17 cellular contexts compared by ENCODE assay signal in the genomic region with DNA sequence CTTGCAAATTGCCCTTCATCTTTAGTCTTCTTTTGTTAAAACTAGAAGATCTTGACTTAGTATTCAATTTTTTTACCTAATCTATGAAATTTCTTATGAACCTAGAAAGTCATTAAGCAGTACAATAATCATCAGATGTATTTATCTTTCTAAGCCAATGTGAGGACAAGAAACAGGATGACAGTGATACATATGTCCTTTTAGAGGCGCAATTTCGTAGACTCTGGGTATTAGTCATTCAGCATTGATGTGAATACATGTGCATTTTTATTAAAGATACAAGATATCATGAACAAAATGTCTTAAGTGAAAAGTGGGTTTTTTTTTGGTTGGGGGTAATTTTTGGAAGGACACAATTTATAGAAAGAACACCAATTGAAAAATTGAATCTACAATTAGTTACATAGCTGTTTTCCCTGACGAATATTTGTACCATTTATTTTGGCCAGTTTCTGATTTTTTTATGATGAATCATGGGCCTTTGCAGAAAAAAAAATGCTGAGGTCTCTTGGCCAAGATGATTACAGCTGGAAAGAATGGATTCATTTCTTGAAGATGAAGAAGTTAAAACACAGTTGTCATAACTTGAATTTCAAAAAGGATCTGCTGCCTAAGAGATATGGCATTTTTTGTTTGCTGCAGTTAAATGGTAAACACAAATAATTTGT. TPM values are rescaled to one million over a fixed set of nuclear protein-coding genes. Genes with fewer than 3 reads are reported as not detected.
A peak's percentile ranks its signal among the peaks of the same experiment; 100 is the strongest.
DNase-seq lines count a peak whose midpoint lies in the region; ATAC-seq, FAIRE-seq and TF ChIP-seq lines count a peak whose summit lies in the region.
"Had no signal": no experiment of that assay in that cellular context is flagged by ENCODE, and none has a peak within 500 bp of the region (broad histone marks: within the 10 kb centered on the region; RNA-seq: fewer than 3 reads in every experiment).

No MANE protein-coding gene starts in this region.

- peak overlapping the region; percentile 91 for H2AFZ ChIP-seq in HCT116 (ENCODE audit: low read depth, low read length, poor library complexity, severe bottlenecking)

- ATAC-seq in HCT116 (peak; percentile 64; the same call in 1 of the 2 replicates), HG03571 (IDR thresholded peaks at IDR 0.05; ENCODE audit: unreplicated experiment) (no peak), HG02798 (IDR thresholded peaks at IDR 0.05; ENCODE audit: poor library complexity, unreplicated experiment) (no peak)
- ATAC-seq in stimulated activated effector memory CD8-positive, alpha-beta T cell treated with anti-CD3 and anti-CD28 coated beads, Interleukin-12 subunit alpha, Interleukin-12 subunit beta, amount 100 ng/mL, for 72 hours: no peak

- H3K4me3 ChIP-seq in HCT116 (replicated peaks in 1 of 2; ENCODE audit: low read depth in 1 of 2, low read length in 2 of 2): peak overlapping the region in 1 of 2 experiments; percentile 21; a peak in 1 of 4 replicates
- no peak overlapping the region for H3K4me3 ChIP-seq in astrocyte of the spinal cord (ENCODE audit: low read depth, low read length)
- H3K4me3 ChIP-seq: colonic mucosa, MG63 had no signal

- RAD21 ChIA-PET in HCT116 (lab: Charles Lee; ENCODE audit: low non-redundant PET in 1 of 2, low total read pairs in 2 of 2, uncharacterized antibody in 2 of 2, unreplicated experiment in 2 of 2): no interaction called here

- H3K79me2 ChIP-seq in HCT116 (ENCODE audit: insufficient read depth, low read length): no peaks in the 10 kb centered on the region

- H3K36me3 ChIP-seq in HCT116 (ENCODE audit: control insufficient read depth in 1 of 2, insufficient read depth in 2 of 2, low read length in 2 of 2): no peaks in the 10 kb centered on the region
- H3K36me3 ChIP-seq: colonic mucosa, MG63, neutrophil had no signal

- intact Hi-C loops in HCT116 (cut with micrococcal nuclease): no loop called here

- no peak for TF ChIP-seq POLR2A in HCT116 (IDR thresholded peaks at IDR 0.05; ENCODE audit: borderline replicate concordance, extremely low read depth, insufficient read depth, insufficient read length)

- in situ Hi-C loops in astrocyte of the spinal cord (cut with HindIII; ENCODE audit: low sequenced_read_pairs): no loop called here

- H3K27ac ChIP-seq in HCT116 (ENCODE audit: low read depth, low read length): no peak overlapping the region
- H3K27ac ChIP-seq: colonic mucosa, epithelial cell of prostate, HL-60, neutrophil, VCaP had no signal

- CTCF ChIA-PET in HCT116 (lab: Charles Lee): interaction anchor here (0.7 kb wide), 1 partner anchor 70 kb away, joined by 3 read pairs; no protein-coding TSS in a partner anchor

- FAIRE-seq in islet of Langerhans (lab: Jason Lieb, UNC): peak; percentile 60

- TF ChIP-seq CTCF in HCT116 (IDR thresholded peaks at IDR 0.05 in 2 of 3, conservative IDR thresholded peaks at IDR 0.05 in 1 of 3; ENCODE audit: borderline replicate concordance in 1 of 3, insufficient read depth in 1 of 3, low read depth in 2 of 3, low read length in 2 of 3) (0 out of 6 replicates have a peak, but pooled peaks of 1 of the 3 experiments have one; percentile 8), astrocyte of the spinal cord (IDR thresholded peaks at IDR 0.05; ENCODE audit: low read depth, low read length) (no peak)

- no peaks in the 10 kb centered on the region for H3K27me3 ChIP-seq in HCT116 (ENCODE audit: insufficient read depth, low read length)
- H3K27me3 ChIP-seq: colonic mucosa, MG63, neutrophil had no signal

- H4K20me1 ChIP-seq in HCT116 (ENCODE audit: insufficient read depth): no peaks in the 10 kb centered on the region

- no peaks in the 10 kb centered on the region for H3K9me3 ChIP-seq in HCT116 (ENCODE audit: control insufficient read depth in 1 of 2, insufficient read depth in 1 of 2, low read depth in 1 of 2, low read length in 2 of 2)
- H3K9me3 ChIP-seq: colonic mucosa, MG63, neutrophil had no signal

- no peaks in the 10 kb centered on the region for H3K4me1 Mint-ChIP-seq in stimulated activated effector memory CD8-positive, alpha-beta T cell treated with anti-CD3 and anti-CD28 coated beads, Interleukin-12 subunit alpha, Interleukin-12 subunit beta, amount 100 ng/mL, for 72 hours

- no peak for TF ChIP-seq RAD21 in HCT116 (IDR thresholded peaks at IDR 0.05; ENCODE audit: low read depth)

- no peaks in the 10 kb centered on the region for H3K9me2 ChIP-seq in HCT116 (ENCODE audit: insufficient read depth)

- no peak overlapping the region for H3K4me3 Mint-ChIP-seq in stimulated activated effector memory CD8-positive, alpha-beta T cell treated with anti-CD3 and anti-CD28 coated beads, Interleukin-12 subunit alpha, Interleukin-12 subunit beta, amount 100 ng/mL, for 72 hours
- H3K4me3 Mint-ChIP-seq: activated naive CD4-positive, alpha-beta T cell treated with anti-CD3 and anti-CD28 coated beads for 36 hours had no signal

- peak overlapping the region; percentile 48 for H3K4me2 ChIP-seq in HCT116 (ENCODE audit: low read length)

- BruUV-seq in HCT116 (replicated peaks; lab: Mats Ljungman, UMichigan): no TSS peak

- H3K4me1 ChIP-seq in HCT116 (ENCODE audit: control insufficient read depth in 1 of 2, insufficient read depth in 2 of 2, low read length in 2 of 2): peaks cover 6 to 24% of the 10 kb centered on the region in 2 experiments
- H3K4me1 ChIP-seq: colonic mucosa had no signal

- H3K36me3 Mint-ChIP-seq in stimulated activated effector memory CD8-positive, alpha-beta T cell treated with anti-CD3 and anti-CD28 coated beads, Interleukin-12 subunit alpha, Interleukin-12 subunit beta, amount 100 ng/mL, for 72 hours: no peaks in the 10 kb centered on the region

- no peak overlapping the region for H3K27ac Mint-ChIP-seq in stimulated activated effector memory CD8-positive, alpha-beta T cell treated with anti-CD3 and anti-CD28 coated beads, Interleukin-12 subunit alpha, Interleukin-12 subunit beta, amount 100 ng/mL, for 72 hours
- H3K27ac Mint-ChIP-seq: activated naive CD4-positive, alpha-beta T cell treated with anti-CD3 and anti-CD28 coated beads for 36 hours had no signal

- POLR2A ChIA-PET in HCT116 (lab: Charles Lee): no interaction called here

- H3K9me3 Mint-ChIP-seq in stimulated activated effector memory CD8-positive, alpha-beta T cell treated with anti-CD3 and anti-CD28 coated beads, Interleukin-12 subunit alpha, Interleukin-12 subunit beta, amount 100 ng/mL, for 72 hours: no peaks in the 10 kb centered on the region

- H3K9ac ChIP-seq in HCT116 (ENCODE audit: low read length): no peak overlapping the region

- DNase-seq in A172 (ENCODE audit: low spot score) (peak; percentile 48), HCT116 (ENCODE audit: low read depth, low spot score) (no peak), astrocyte of the spinal cord (ENCODE audit: low read depth, low spot score) (peak; percentile 82), occipital lobe (lab: John Stamatoyannopoulos, UW) (no peak)
- DNase-seq in stimulated activated effector memory CD8-positive, alpha-beta T cell treated with anti-CD3 and anti-CD28 coated beads, Interleukin-12 subunit alpha, Interleukin-12 subunit beta, amount 100 ng/mL, for 72 hours (ENCODE audit: low spot score in 2 of 2): no peak
- DNase-seq: activated naive CD4-positive, alpha-beta T cell treated with anti-CD3 and anti-CD28 coated beads for 36 hours; colonic mucosa; mammary epithelial cell; MG63 had no signal

TF ChIP-seq in HCT116, 20 proteins besides CTCF, POLR2A, EP300 and RAD21:
- TF ChIP-seq FOSL1 (IDR thresholded peaks at IDR 0.05; ENCODE audit: low read depth) (peak; percentile 45; the same call in 1 of the 2 replicates), SP1 (IDR thresholded peaks at IDR 0.05; ENCODE audit: low read depth) (no peak)

RNA-seq across cellular contexts. Expression of a gene that starts 48.9 kb away (rescaled TPM):
- total RNA-seq in A172 (2014; rRNA removed; shearing (Covaris generic)): not detected in 2 replicates
- total RNA-seq in HCT116 (2021; ENCODE audit: unreplicated experiment): not detected
- polyA plus RNA-seq in HCT116 (2012): not detected in 2 replicates
- 2.0 TPM for total RNA-seq in occipital lobe
- total RNA-seq: A673; activated naive CD4-positive, alpha-beta T cell treated with anti-CD3 and anti-CD28 coated beads for 36 hours had no signal
- polyA plus RNA-seq: mammary epithelial cell had no signal

Comparison
In these comparisons a context has a peak if more than half of its experiments do, and no peak if none do; other contexts are left out.
1. DNase-seq: peak in A172 (single experiment) and astrocyte of the spinal cord (single experiment); none in HCT116 (single experiment), stimulated activated effector memory CD8-positive, alpha-beta T cell treated with anti-CD3 and anti-CD28 coated beads, Interleukin-12 subunit alpha, Interleukin-12 subunit beta, amount 100 ng/mL, for 72 hours (0 of 2) and occipital lobe (single experiment).